In genomic region chr20:50152394-50153152, GRCh38 we compare ENCODE assay signal across 8 cellular contexts. TPM values are rescaled to one million over a fixed set of nuclear protein-coding genes. Genes with fewer than 3 reads are reported as not detected.
A peak's percentile ranks its signal among the peaks of the same experiment; 100 is the strongest.
DNase-seq lines count a peak whose midpoint lies in the region; ATAC-seq and TF ChIP-seq lines count a peak whose summit lies in the region.

No MANE protein-coding gene starts in this region.

- no peak overlapping the region for H2AFZ ChIP-seq in Karpas-422 (ENCODE audit: low read length)

- H3K27ac Mint-ChIP-seq in CD14-positive monocyte (peak overlapping the region; percentile 79 to 96 (median 93)), natural killer cell (peak overlapping the region; percentile 65 to 96)

- H3K79me2 ChIP-seq in Karpas-422 (ENCODE audit: low read length): peaks cover 49% of the 10 kb centered on the region

- peak overlapping the region; percentile 82 for H3K4me2 ChIP-seq in Karpas-422 (ENCODE audit: low read depth, low read length, poor library complexity, severe bottlenecking)

- peak overlapping the region; percentile 0; the same call in 1 of the 2 replicates for H3K27ac ChIP-seq in Karpas-422 (ENCODE audit: low read length)
- peak overlapping the region; percentile 75 to 89 for H3K27ac ChIP-seq in coronary artery

- TF ChIP-seq CTCF in CD14-positive monocyte (IDR thresholded peaks at IDR 0.05) (no peak), coronary artery (IDR thresholded peaks at IDR 0.05) (no peak), natural killer cell (IDR thresholded peaks at IDR 0.05) (no peak)

- intact Hi-C loops in CD14-positive monocyte (cut with micrococcal nuclease): no loop called here
- intact Hi-C loops in natural killer cell (cut with micrococcal nuclease): loop anchor here (2.0 kb wide), 1 partner anchor 40 kb away; the partner anchor contains the start of gene UBE2V1

- H4K20me1 ChIP-seq in Karpas-422 (ENCODE audit: insufficient read depth, low read depth, low read length): peaks cover 8% of the 10 kb centered on the region; the same call in 1 of the 2 replicates

- peaks cover 48% of the 10 kb centered on the region for H3K4me1 Mint-ChIP-seq in CD14-positive monocyte
- H3K4me1 Mint-ChIP-seq in natural killer cell: peaks cover 37 to 64% of the 10 kb centered on the region in 2 donors

- H3K4me3 Mint-ChIP-seq in CD14-positive monocyte (peak overlapping the region; percentile 92), natural killer cell (peak overlapping the region; percentile 81)

- ATAC-seq in natural killer cell: no peak

- no peaks in the 10 kb centered on the region for H3K9me3 ChIP-seq in Karpas-422 (ENCODE audit: low read length)

- no peak for DNase-seq in CD14-positive monocyte (ENCODE audit: low spot score)
- DNase-seq in Karpas-422: no peak
- no peak for DNase-seq in coronary artery (ENCODE audit: low spot score)
- DNase-seq in natural killer cell: no peak
- DNase-seq in AG20443 (ENCODE audit: low spot score): no peak
- no peak for DNase-seq in ecto neural progenitor cell (ENCODE audit: low spot score)
- DNase-seq in NAMALWA (ENCODE audit: low spot score): no peak
- DNase-seq in pons (ENCODE audit: low spot score): no peak

- H3K4me3 ChIP-seq in Karpas-422 (ENCODE audit: low read length): peak overlapping the region; percentile 79
- peak overlapping the region; percentile 87 for H3K4me3 ChIP-seq in coronary artery

- H3K9me2 ChIP-seq in Karpas-422 (replicated peaks; ENCODE audit: insufficient read depth, low read length): no peaks in the 10 kb centered on the region

- H3K9me3 Mint-ChIP-seq in CD14-positive monocyte (no peaks in the 10 kb centered on the region), natural killer cell (no peaks in the 10 kb centered on the region)

- peaks cover 30 to 37% of the 10 kb centered on the region in 2 donors for H3K36me3 Mint-ChIP-seq in CD14-positive monocyte
- no peaks in the 10 kb centered on the region for H3K36me3 Mint-ChIP-seq in natural killer cell

- H3K27me3 ChIP-seq in Karpas-422 (ENCODE audit: low read length): no peaks in the 10 kb centered on the region

- H3K4me1 ChIP-seq in Karpas-422 (ENCODE audit: low read length): peaks cover 22% of the 10 kb centered on the region

- H3K9ac ChIP-seq in Karpas-422 (ENCODE audit: low read length): peak overlapping the region; percentile 95

- H3K27me3 Mint-ChIP-seq in CD14-positive monocyte (ENCODE audit: low read depth in 3 of 3) (peaks cover 1 to 9% (median 2%) of the 10 kb centered on the region in 3 donors), natural killer cell (ENCODE audit: low read depth in 2 of 2) (no peaks in the 10 kb centered on the region)

- H3K36me3 ChIP-seq in Karpas-422 (ENCODE audit: insufficient read depth, low read length): no peaks in the 10 kb centered on the region

RNA-seq across cellular contexts. Expression of gene PEDS1, which starts 0.9 kb away (rescaled TPM):
- polyA plus RNA-seq in CD14-positive monocyte: 10 to 100 TPM; 19.6 to 25.2 TPM
- 14.5 and 29.7 TPM in 2 replicates for total RNA-seq in Karpas-422 (2014; rRNA removed; shearing (Covaris generic); ENCODE audit: low replicate concordance)
- total RNA-seq in natural killer cell: 10 to 100 TPM; 27.4 to 32.8 (median 31.5) TPM

RNA-seq across cellular contexts. Expression of gene CEBPB, which starts 38.1 kb away (rescaled TPM):
- polyA plus RNA-seq in CD14-positive monocyte: 10 to 100 TPM; 52.4 to 80.8 TPM
- 24.4 and 49.1 TPM in 2 replicates for total RNA-seq in Karpas-422 (2014; rRNA removed; shearing (Covaris generic); ENCODE audit: low replicate concordance)
- 10 to 100 TPM; 32.1 to 79.8 (median 68.2) TPM for total RNA-seq in natural killer cell

RNA-seq across cellular contexts. Expression of gene UBE2V1, which starts 39.6 kb away (rescaled TPM):
- 10 to 100 TPM; 62.2 to 95.5 TPM for polyA plus RNA-seq in CD14-positive monocyte
- total RNA-seq in Karpas-422 (2014; rRNA removed; shearing (Covaris generic); ENCODE audit: low replicate concordance): 76.7 and 95.6 TPM in 2 replicates
- 100 to 1,000 TPM; 194 to 238 (median 236) TPM for total RNA-seq in natural killer cell
